ENCODE assay signal across 17 cellular contexts in genomic region chr5:115423051-115423450, GRCh38.
DNase-seq lines count a peak whose midpoint lies in the region; ATAC-seq and TF ChIP-seq lines count a peak whose summit lies in the region.
"Had no signal": no experiment of that assay in that cellular context is flagged by ENCODE, and none has a peak within 500 bp of the region (broad histone marks: within the 10 kb centered on the region; RNA-seq: fewer than 3 reads in every experiment).

No MANE protein-coding gene starts in this region.

- H3K27me3 ChIP-seq in brain microvascular endothelial cell (replicated peaks), result no peaks in the 10 kb centered on the region
- no peaks in the 10 kb centered on the region for H3K27me3 ChIP-seq in right cardiac atrium (ENCODE audit: control insufficient read depth, insufficient read depth)
- no peaks in the 10 kb centered on the region for H3K27me3 ChIP-seq in stomach smooth muscle (ENCODE audit: control insufficient read depth in 1 of 2, insufficient read depth in 2 of 2, low read length in 2 of 2)

- ATAC-seq in right cardiac atrium, result no peak
- ATAC-seq in GM18511 (IDR thresholded peaks at IDR 0.05; ENCODE audit: unreplicated experiment), result no peak
- ATAC-seq: activated T-cell treated with anti-CD3 and anti-CD28 coated beads, Interleukin-2, amount 50 U/mL, for 72 hours had no signal

- H3K4me3 ChIP-seq in brain microvascular endothelial cell (ENCODE audit: low read depth, low read length) (no peak overlapping the region), right cardiac atrium (ENCODE audit: low read length) (no peak overlapping the region), stomach smooth muscle (ENCODE audit: low read length in 2 of 2) (peak overlapping the region; percentile 18 to 52)
- H3K4me3 ChIP-seq: thoracic aorta had no signal

- TF ChIP-seq CTCF in brain microvascular endothelial cell (IDR thresholded peaks at IDR 0.05; ENCODE audit: low read depth, low read length, missing control alignments), result no peak

- H3K27ac ChIP-seq in brain microvascular endothelial cell (no peak overlapping the region), right cardiac atrium (ENCODE audit: low read length) (peak overlapping the region; percentile 93), stomach smooth muscle (ENCODE audit: low read length) (peak overlapping the region; percentile 88)
- H3K27ac ChIP-seq: 22Rv1, thoracic aorta had no signal

- no peak overlapping the region for H3K9ac ChIP-seq in stomach smooth muscle (ENCODE audit: low read length in 2 of 2)

- H3K4me1 ChIP-seq in right cardiac atrium (ENCODE audit: control insufficient read depth, insufficient read depth, low read length), result peaks cover 10% of the 10 kb centered on the region
- H3K4me1 ChIP-seq in stomach smooth muscle (ENCODE audit: control insufficient read depth, insufficient read depth, low read length), result peaks cover 54% of the 10 kb centered on the region

- intact Hi-C loops in right cardiac atrium (cut with DNase I), result loop anchor here in 1 of 4 donors (10.0 kb wide), 1 partner anchor 122 kb away; the partner anchor contains the start of gene FEM1C

- peak; percentile 15 for DNase-seq in NCI-H146 (lab: John Stamatoyannopoulos, UW)
- DNase-seq in NCI-H146 treated with DMSO at 0.1 percent for 48 hours (lab: John Stamatoyannopoulos, UW; ENCODE audit: unreplicated experiment), result no peak
- DNase-seq in brain microvascular endothelial cell, result peak; percentile 14
- DNase-seq in right cardiac atrium, result no peak
- no peak for DNase-seq in NK-92 (lab: John Stamatoyannopoulos, UW; ENCODE audit: unreplicated experiment)
- no peak for DNase-seq in NCI-H2196 treated with DMSO at 0.1 percent for 48 hours (lab: John Stamatoyannopoulos, UW; ENCODE audit: unreplicated experiment)
- DNase-seq: activated CD4-positive, alpha-beta T cell treated with anti-CD3 and anti-CD28 coated beads, Interleukin-2, amount 50 U/mL, for 48 hours; activated naive CD8-positive, alpha-beta T cell treated with anti-CD3 and anti-CD28 coated beads, Interleukin-2, amount 10 ng/mL, durations not matched to agents 7 days and 5 days; activated T-cell treated with anti-CD3 and anti-CD28 coated beads, Interleukin-2, amount 50 U/mL, for 72 hours; DMS53; endodermal cell; glutamatergic neuron; NCI-H1436 had no signal

- in situ Hi-C loops in brain microvascular endothelial cell (cut with HindIII; ENCODE audit: low pct_ligation_motif_present, low sequenced_read_pairs), result no loop called here

- 72% methylated on average over 1 of the region's 1 CpG for WGBS in right cardiac atrium

- no peaks in the 10 kb centered on the region for H3K36me3 ChIP-seq in brain microvascular endothelial cell (replicated peaks)
- no peaks in the 10 kb centered on the region for H3K36me3 ChIP-seq in stomach smooth muscle (ENCODE audit: control insufficient read depth in 2 of 2, insufficient read depth in 2 of 2, low read length in 2 of 2)
- H3K36me3 ChIP-seq: thoracic aorta had no signal

- no peaks in the 10 kb centered on the region for H3K9me3 ChIP-seq in right cardiac atrium (ENCODE audit: control insufficient read depth, low read length)
- no peaks in the 10 kb centered on the region for H3K9me3 ChIP-seq in stomach smooth muscle (ENCODE audit: control insufficient read depth in 2 of 2, low read length in 2 of 2)
- H3K9me3 ChIP-seq: thoracic aorta had no signal

Comparison
In these comparisons a context has a peak if more than half of its experiments do, and no peak if none do; other contexts are left out.
1. DNase-seq: peak in NCI-H146 (single experiment) and brain microvascular endothelial cell (single experiment); none in NCI-H146 treated with DMSO at 0.1 percent for 48 hours (single experiment), right cardiac atrium (0 of 3), NK-92 (single experiment) and NCI-H2196 treated with DMSO at 0.1 percent for 48 hours (single experiment).
2. H3K4me3 ChIP-seq: peak in stomach smooth muscle (2 of 2); none in brain microvascular endothelial cell (single experiment) and right cardiac atrium (single experiment).